In the genomic region with DNA sequence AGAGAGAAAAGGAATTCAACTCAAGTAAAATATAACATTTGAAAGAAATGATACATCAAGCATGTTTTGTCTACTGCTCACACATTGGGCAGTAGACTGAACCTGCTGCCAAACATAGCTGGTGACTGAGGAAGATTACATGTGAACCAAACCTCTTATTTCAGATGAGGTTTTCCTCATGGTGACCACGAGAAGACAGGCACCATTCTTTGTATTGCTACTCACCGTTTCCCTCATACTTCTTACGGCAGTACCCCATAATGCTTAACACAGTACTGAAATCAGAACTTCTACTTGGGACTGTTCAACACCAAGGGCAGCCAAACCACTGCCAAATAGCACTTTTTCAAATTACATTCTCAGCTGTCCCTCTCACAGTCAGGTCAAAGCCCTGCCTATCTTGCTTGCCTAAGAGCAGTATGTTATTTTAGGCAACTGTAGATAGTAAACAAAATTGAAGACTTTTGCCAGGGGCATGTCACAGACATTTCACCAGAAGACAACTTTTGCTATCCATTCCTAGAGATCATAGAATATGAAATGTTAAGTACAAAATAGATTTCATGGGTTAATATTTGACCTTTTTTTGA, we compare ENCODE assay signal across 21 cellular contexts.
"Had no signal": no experiment of that assay in that cellular context is flagged by ENCODE, and none has a peak within 500 bp of the region (broad histone marks: within the 10 kb centered on the region; RNA-seq: fewer than 3 reads in every experiment).

No MANE protein-coding gene starts in this region.

- DNase-seq: activated CD4-positive, alpha-beta memory T cell treated with anti-CD3 and anti-CD28 coated beads, Interleukin-2, amount 10 ng/mL, durations not matched to agents 7 days and 5 days; activated CD4-positive, alpha-beta T cell treated with anti-CD3 and anti-CD28 coated beads for 4 hours; activated effector memory CD4-positive, alpha-beta T cell treated with Interleukin-2 at 50 U/mL for 16 hours; activated naive CD4-positive, alpha-beta T cell treated with anti-CD3 and anti-CD28 coated beads, Interleukin-2, amount 50 U/mL, for 16 hours; activated T-cell treated with anti-CD3 and anti-CD28 coated beads, Interleukin-2, amount 50 U/mL, for 4 hours; effector CD8-positive, alpha-beta T cell; foreskin melanocyte; immature natural killer cell; left colon; mucosa of descending colon; stimulated activated CD4-positive, alpha-beta T cell treated with anti-CD3 and anti-CD28 coated beads, Interleukin-4, amount 100 ng/mL, for 4 hours; stimulated activated CD8-positive, alpha-beta memory T cell treated with anti-CD3 and anti-CD28 coated beads, Interleukin-4, amount 100 ng/mL, for 48 hours; stimulated activated naive CD4-positive, alpha-beta T cell treated with Interleukin-2 at 50 U/mL for 16 hours; substantia nigra; T-helper 2 cell; transverse colon had no signal

- H3K9me3 ChIP-seq: mucosa of descending colon, transverse colon, vagina had no signal

- H3K36me3 ChIP-seq: transverse colon, vagina had no signal

- H3K27me3 ChIP-seq: transverse colon, vagina had no signal

- ATAC-seq: activated T-cell treated with anti-CD3 and anti-CD28 coated beads, Interleukin-2, amount 50 U/mL, for 4 hours; left colon; mucosa of descending colon; natural killer cell treated with Interleukin-12 subunit alpha and Interleukin-12 subunit beta and Interleukin-15 and Interleukin-18, amount 100 ng/mL, for 72 hours; WTC11 had no signal

- H3K27ac ChIP-seq: coronary artery, transverse colon, vagina had no signal

- H3K4me3 ChIP-seq: coronary artery, mucosa of descending colon, smooth muscle cell, transverse colon, vagina had no signal

- H3K4me1 ChIP-seq: transverse colon, vagina had no signal
